In the genomic region with DNA sequence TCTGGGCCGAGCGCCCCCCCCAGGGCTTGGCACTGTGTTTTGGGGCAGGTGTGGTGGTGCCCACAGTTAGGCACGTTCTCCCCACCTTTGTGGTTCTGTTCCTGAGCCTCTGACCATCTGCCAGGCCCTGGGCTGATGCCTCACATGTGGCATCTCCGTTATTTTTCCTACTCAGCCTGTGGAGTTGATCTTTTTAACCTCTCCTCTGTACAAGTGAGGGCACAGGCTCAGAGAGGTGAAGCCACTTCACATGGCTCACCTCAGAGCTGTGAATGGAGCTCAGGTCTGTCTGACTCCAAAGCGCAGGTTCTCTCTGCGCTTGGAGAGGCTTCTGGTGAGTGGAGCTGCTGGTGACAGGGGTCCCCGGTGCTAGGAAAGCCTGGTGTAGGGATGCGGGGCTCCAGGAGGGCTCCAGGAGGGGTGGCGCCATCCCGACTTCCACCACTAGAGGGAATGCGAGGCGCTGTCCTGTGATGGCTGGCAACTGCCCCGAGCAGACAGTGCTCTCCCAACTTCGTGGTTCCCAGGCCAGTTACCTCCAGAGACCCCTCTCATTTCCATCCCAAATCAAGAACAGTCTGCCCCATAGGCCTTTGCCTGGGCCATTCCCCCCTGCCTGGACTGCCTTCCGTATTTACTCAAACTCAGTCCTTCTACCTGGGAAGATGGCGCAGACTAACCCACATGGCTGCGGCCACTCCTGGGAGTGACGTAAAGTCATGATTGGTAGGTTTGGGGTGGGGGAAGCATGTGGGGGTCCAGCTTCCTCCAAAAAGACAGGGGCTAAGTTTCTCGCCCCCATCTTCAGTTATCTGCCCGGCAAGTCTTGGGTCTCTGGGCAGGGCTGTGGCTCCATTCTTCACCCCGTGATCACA, we compare ENCODE assay signal across 9 cellular contexts. TPM values are rescaled to one million over a fixed set of nuclear protein-coding genes. Genes with fewer than 3 reads are reported as not detected.
A peak's percentile ranks its signal among the peaks of the same experiment; 100 is the strongest.
DNase-seq lines count a peak whose midpoint lies in the region; ATAC-seq and TF ChIP-seq lines count a peak whose summit lies in the region.
"Had no signal": no experiment of that assay in that cellular context is flagged by ENCODE, and none has a peak within 500 bp of the region (broad histone marks: within the 10 kb centered on the region; RNA-seq: fewer than 3 reads in every experiment).

No MANE protein-coding gene starts in this region.

- H3K27ac ChIP-seq in HCT116 (ENCODE audit: low read depth, low read length) (no peak overlapping the region), testis (no peak overlapping the region)

- POLR2A ChIA-PET in HCT116 (lab: Charles Lee) (no interaction called here), activated B cell treated with CpG ODN at 0.5 μM for 24 hours (lab: Charles Lee) (interaction anchor here (0.6 to 11.7 kb wide), 6 partner anchors 10 to 110 kb away, joined by 3 to 216 read pairs (median 4); a partner anchor contains a TSS)

- H3K4me2 ChIP-seq in HCT116 (ENCODE audit: low read length), result no peak overlapping the region

- CTCF ChIA-PET in HCT116 (lab: Charles Lee), result interaction anchor here (1.3 kb wide), 1 partner anchor 237 kb away, joined by 3 read pairs; no protein-coding TSS in a partner anchor
- CTCF ChIA-PET in activated B cell treated with CpG ODN at 0.5 μM for 24 hours (lab: Charles Lee), result interaction anchor here (0.9 to 2.0 kb wide), 7 partner anchors 8 to 113 kb away, joined by 3 to 10 read pairs (median 5); a partner anchor contains a TSS

- H3K36me3 ChIP-seq in HCT116 (ENCODE audit: control insufficient read depth in 1 of 2, insufficient read depth in 2 of 2, low read length in 2 of 2) (0 out of 4 replicates have a peak, but pooled peaks cover 0 to 5% of the 10 kb centered on the region in 2 experiments), testis (ENCODE audit: low read depth, missing control alignments) (no peaks in the 10 kb centered on the region)

- peak overlapping the region; percentile 81 for H3K27ac Mint-ChIP-seq in activated B cell treated with CpG ODN at 0.5 μM for 24 hours

- no peaks in the 10 kb centered on the region for H3K9me2 ChIP-seq in HCT116 (ENCODE audit: insufficient read depth)

- no peak overlapping the region for H2AFZ ChIP-seq in HCT116 (ENCODE audit: low read depth, low read length, poor library complexity, severe bottlenecking)

- no peaks in the 10 kb centered on the region for H3K9me3 Mint-ChIP-seq in activated B cell treated with CpG ODN at 0.5 μM for 24 hours

- WGBS in testis, 2 donors, result 79 to 89% methylated on average over 13 to 20 of the region's 21 CpGs

- no TSS peak for BruUV-seq in HCT116 (replicated peaks; lab: Mats Ljungman, UMichigan)

- no peaks in the 10 kb centered on the region for H4K20me1 ChIP-seq in HCT116 (ENCODE audit: insufficient read depth)

- intact Hi-C loops in HCT116 (cut with micrococcal nuclease) (no loop called here), activated B cell treated with CpG ODN at 0.5 μM for 24 hours (cut with micrococcal nuclease) (loop anchor here (1.0 to 2.0 kb wide), 2 partner anchors 77 to 113 kb away; a partner anchor contains a TSS), testis (cut with DNase I; ENCODE audit: low total_unique reads) (no loop called here)

- H3K9me3 ChIP-seq in HCT116 (ENCODE audit: control insufficient read depth in 1 of 2, insufficient read depth in 1 of 2, low read depth in 1 of 2, low read length in 2 of 2) (no peaks in the 10 kb centered on the region), testis (no peaks in the 10 kb centered on the region)
- H3K9me3 ChIP-seq: HAP-1 had no signal

- DNase-seq in AG09319 (ENCODE audit: extremely low read depth, low read depth), result no peak
- no peak for DNase-seq in HCT116 (ENCODE audit: low read depth, low spot score)
- peak; percentile 61 for DNase-seq in activated B cell treated with CpG ODN at 0.5 μM for 24 hours
- DNase-seq in cerebellar cortex (ENCODE audit: low spot score), result peak; percentile 41
- peak; percentile 44 to 55 for DNase-seq in lung microvascular endothelial cell (ENCODE audit: low read depth in 2 of 2)
- DNase-seq in testis, result peak; percentile 50
- no peak for DNase-seq in NCI-H128 (lab: John Stamatoyannopoulos, UW; ENCODE audit: unreplicated experiment)
- DNase-seq in cortex of kidney (lab: John Stamatoyannopoulos, UW), result no peak

- peaks cover 53% of the 10 kb centered on the region for H3K79me2 ChIP-seq in HCT116 (ENCODE audit: insufficient read depth, low read length)

- no peak overlapping the region for H3K4me3 ChIP-seq in HCT116 (replicated peaks in 1 of 2; ENCODE audit: low read depth in 1 of 2, low read length in 2 of 2)
- no peak overlapping the region for H3K4me3 ChIP-seq in testis
- H3K4me3 ChIP-seq: HAP-1 had no signal

- no peaks in the 10 kb centered on the region for H3K27me3 Mint-ChIP-seq in activated B cell treated with CpG ODN at 0.5 μM for 24 hours

- no peaks in the 10 kb centered on the region for H3K27me3 ChIP-seq in HCT116 (ENCODE audit: insufficient read depth, low read length)
- H3K27me3 ChIP-seq in testis, result no peaks in the 10 kb centered on the region

- RAD21 ChIA-PET in HCT116 (lab: Charles Lee; ENCODE audit: low non-redundant PET in 1 of 2, low total read pairs in 2 of 2, uncharacterized antibody in 2 of 2, unreplicated experiment in 2 of 2), result no interaction called here

- H3K36me3 Mint-ChIP-seq in activated B cell treated with CpG ODN at 0.5 μM for 24 hours (ENCODE audit: low read depth), result peaks cover 32% of the 10 kb centered on the region

- peak; percentile 38; the same call in 1 of the 2 replicates for TF ChIP-seq RAD21 in HCT116 (IDR thresholded peaks at IDR 0.05; ENCODE audit: low read depth)

- H3K4me1 ChIP-seq in HCT116 (ENCODE audit: control insufficient read depth in 1 of 2, insufficient read depth in 2 of 2, low read length in 2 of 2) (peaks cover 4% of the 10 kb centered on the region in 2 experiments; a peak in 2 of 4 replicates), testis (peaks cover 14% of the 10 kb centered on the region)
- H3K4me1 ChIP-seq: HAP-1 had no signal

- H3K9ac ChIP-seq in HCT116 (ENCODE audit: low read length), result no peak overlapping the region

- peaks cover 63% of the 10 kb centered on the region for H3K4me1 Mint-ChIP-seq in activated B cell treated with CpG ODN at 0.5 μM for 24 hours

- ATAC-seq in HCT116, result peak; percentile 95
- ATAC-seq in activated B cell treated with CpG ODN at 0.5 μM for 24 hours (ENCODE audit: low read depth), result peak; percentile 21

- no peak overlapping the region for H3K4me3 Mint-ChIP-seq in activated B cell treated with CpG ODN at 0.5 μM for 24 hours

- no peak for TF ChIP-seq POLR2A in HCT116 (IDR thresholded peaks at IDR 0.05; ENCODE audit: borderline replicate concordance, extremely low read depth, insufficient read depth, insufficient read length)
- TF ChIP-seq POLR2A in testis (IDR thresholded peaks at IDR 0.05), result no peak

- TF ChIP-seq CTCF in AG09319 (IDR thresholded peaks at IDR 0.05; ENCODE audit: low read depth, low read length) (peak; percentile 68), HCT116 (IDR thresholded peaks at IDR 0.05 in 2 of 3, conservative IDR thresholded peaks at IDR 0.05 in 1 of 3; ENCODE audit: borderline replicate concordance in 1 of 3, insufficient read depth in 1 of 3, low read depth in 2 of 3, low read length in 2 of 3) (peak; percentile 29 to 84 (median 72); a peak in 5 of 6 replicates), activated B cell treated with CpG ODN at 0.5 μM for 24 hours (IDR thresholded peaks at IDR 0.05) (no peak), testis (IDR thresholded peaks at IDR 0.05) (peak; percentile 36 to 59 (median 59))

TF ChIP-seq in HCT116, 20 proteins besides CTCF, POLR2A, EP300 and RAD21:
- TF ChIP-seq EZH2phosphoT487 (IDR thresholded peaks at IDR 0.05; ENCODE audit: borderline replicate concordance), result no peak
- TF ChIP-seq EGR1 (IDR thresholded peaks at IDR 0.05; ENCODE audit: low read depth), result no peak
- TF ChIP-seq YY1 (IDR thresholded peaks at IDR 0.05; ENCODE audit: extremely low read depth, insufficient replicate concordance, low read depth, low read length), result peak; percentile 28

RNA-seq across cellular contexts. Expression of a gene that starts 9.9 kb away (rescaled TPM):
- 14.2 TPM for total RNA-seq in HCT116 (2021; ENCODE audit: unreplicated experiment)
- 9.7 and 10.5 TPM in 2 replicates for polyA plus RNA-seq in HCT116 (2012)
- total RNA-seq in activated B cell treated with CpG ODN at 0.5 μM for 24 hours, result 38.6 and 41.4 TPM in 2 replicates
- 5.4 and 6.3 TPM in 2 replicates for total RNA-seq in lung microvascular endothelial cell
- 10 to 100 TPM; 10.2 to 11.1 TPM for total RNA-seq in testis
- 5.9 TPM for polyA plus RNA-seq in testis (ENCODE audit: insufficient read depth, low read depth, low replicate concordance)

RNA-seq across cellular contexts. Expression of a gene that starts 47.0 kb away (rescaled TPM):
- 46.3 TPM for total RNA-seq in HCT116 (2021; ENCODE audit: unreplicated experiment)
- 26.2 and 26.3 TPM in 2 replicates for polyA plus RNA-seq in HCT116 (2012)
- 26.7 and 33.7 TPM in 2 replicates for total RNA-seq in activated B cell treated with CpG ODN at 0.5 μM for 24 hours
- total RNA-seq in lung microvascular endothelial cell, result 15.7 and 20.0 TPM in 2 replicates
- total RNA-seq in testis, result 10 to 100 TPM; 61.2 to 67.9 TPM
- polyA plus RNA-seq in testis (ENCODE audit: insufficient read depth, low read depth, low replicate concordance), result 39.9 TPM

Comparison
In these comparisons a context has a peak if more than half of its experiments do, and no peak if none do; other contexts are left out.
1. DNase-seq: peak in activated B cell treated with CpG ODN at 0.5 μM for 24 hours (single experiment), cerebellar cortex (single experiment), lung microvascular endothelial cell (2 of 2) and testis (single experiment); none in AG09319 (single experiment), HCT116 (single experiment), NCI-H128 (single experiment) and cortex of kidney (single experiment).